In the genomic region with DNA sequence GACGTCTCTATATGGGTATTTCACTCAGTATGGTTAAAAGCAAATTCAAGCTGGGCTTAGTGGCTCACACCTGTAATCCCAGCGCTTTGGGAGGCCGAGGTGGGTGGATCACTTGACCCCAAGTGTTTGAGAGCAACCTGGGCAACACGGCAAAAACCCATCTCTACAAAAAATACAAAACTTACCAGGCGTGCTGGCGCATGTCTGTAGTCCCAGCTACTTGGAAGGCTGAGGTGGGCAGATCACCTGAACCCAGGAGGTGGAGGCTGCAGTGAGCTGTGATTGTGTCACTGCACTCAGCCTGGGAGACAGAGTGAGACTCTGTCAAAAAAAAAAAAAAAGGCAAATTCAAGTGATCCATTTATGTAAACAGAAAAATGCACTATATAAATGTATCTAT, we compare ENCODE assay signal across 1 cellular context.
TF ChIP-seq lines count a peak whose summit lies in the region.

No MANE protein-coding gene starts in this region.

TF ChIP-seq in K562, 482 proteins besides CTCF, POLR2A, EP300 and RAD21:
- no peak for TF ChIP-seq FOXJ2 (tag; IDR thresholded peaks at IDR 0.05)
